ENCODE assay signal across 19 cellular contexts in the genomic region with DNA sequence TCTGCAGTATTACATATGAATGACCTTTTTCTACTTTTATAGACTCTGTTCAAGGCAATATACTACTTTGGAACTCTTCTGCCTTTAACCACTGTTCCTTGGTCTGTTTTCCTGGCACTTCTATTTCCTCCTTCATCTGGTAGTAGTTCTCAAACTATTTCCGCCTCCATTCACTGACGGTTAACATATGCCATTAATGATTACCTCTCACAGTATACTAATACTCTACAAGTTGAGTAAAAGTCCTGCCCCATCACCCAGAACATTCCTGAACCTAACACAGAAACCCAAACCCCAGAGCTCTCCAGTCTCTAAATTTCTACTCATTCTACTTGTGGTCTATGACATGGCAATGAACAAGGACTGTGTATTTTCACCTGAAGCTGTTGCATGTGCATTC. TPM values are rescaled to one million over a fixed set of nuclear protein-coding genes. Genes with fewer than 3 reads are reported as not detected.
DNase-seq lines count a peak whose midpoint lies in the region; ATAC-seq and TF ChIP-seq lines count a peak whose summit lies in the region.
"Had no signal": no experiment of that assay in that cellular context is flagged by ENCODE, and none has a peak within 500 bp of the region (broad histone marks: within the 10 kb centered on the region; RNA-seq: fewer than 3 reads in every experiment).

No MANE protein-coding gene starts in this region.

- no peaks in the 10 kb centered on the region for H3K27me3 ChIP-seq in mesenchymal stem cell (ENCODE audit: control insufficient read depth in 1 of 2, insufficient read depth in 1 of 2, low read length in 2 of 2)

- no peak overlapping the region for H3K4me2 ChIP-seq in mesenchymal stem cell (ENCODE audit: low read length, poor library complexity, severe bottlenecking)

- H3K4me1 ChIP-seq in mesenchymal stem cell (ENCODE audit: control insufficient read depth, insufficient read depth, low read depth, low read length) = peaks cover 18% of the 10 kb centered on the region

- no peaks in the 10 kb centered on the region for H3K27me3 Mint-ChIP-seq in natural killer cell treated with Interleukin-12 subunit alpha and Interleukin-12 subunit beta and Interleukin-15 and Interleukin-18, amount 100 ng/mL, for 72 hours
- H3K27me3 Mint-ChIP-seq in natural killer cell (ENCODE audit: low read depth in 2 of 2) = no peaks in the 10 kb centered on the region
- no peaks in the 10 kb centered on the region for H3K27me3 Mint-ChIP-seq in activated T-helper 17 cell treated with anti-CD3 and anti-CD28 coated beads, Interleukin-2, amount 50 U/mL, for 72 hours
- H3K27me3 Mint-ChIP-seq: B cell had no signal

- WGBS in mesenchymal stem cell = 93% methylated on average over 2 of the region's 2 CpGs

- no peak overlapping the region for H2BK5ac ChIP-seq in mesenchymal stem cell (ENCODE audit: low read depth, low read length, poor library complexity, severe bottlenecking)

- no peak for TF ChIP-seq CTCF in natural killer cell (IDR thresholded peaks at IDR 0.05)

- H3K27ac Mint-ChIP-seq in natural killer cell treated with Interleukin-12 subunit alpha and Interleukin-12 subunit beta and Interleukin-15 and Interleukin-18, amount 100 ng/mL, for 72 hours = peak overlapping the region in 1 of 2 donors; percentile 4
- H3K27ac Mint-ChIP-seq in natural killer cell = peak overlapping the region in 1 of 2 donors; percentile 18
- H3K27ac Mint-ChIP-seq in activated T-helper 17 cell treated with anti-CD3 and anti-CD28 coated beads, Interleukin-2, amount 50 U/mL, for 72 hours = peak overlapping the region; percentile 1
- H3K27ac Mint-ChIP-seq: B cell; T-helper 1 cell treated with Interleukin-12 subunit alpha and Interleukin-12 subunit beta and Interleukin-4 antibody, amounts not matched to agents 30 μg/mL and 1 μg/mL, for 36 hours had no signal

- no peak overlapping the region for H3K4me3 ChIP-seq in mesenchymal stem cell (ENCODE audit: insufficient read depth in 1 of 2, low read depth in 1 of 2, low read length in 2 of 2)
- H3K4me3 ChIP-seq: lung, skin epidermis had no signal

- H3K9me3 Mint-ChIP-seq in natural killer cell treated with Interleukin-12 subunit alpha and Interleukin-12 subunit beta and Interleukin-15 and Interleukin-18, amount 100 ng/mL, for 72 hours = no peaks in the 10 kb centered on the region
- no peaks in the 10 kb centered on the region for H3K9me3 Mint-ChIP-seq in natural killer cell
- H3K9me3 Mint-ChIP-seq in activated T-helper 17 cell treated with anti-CD3 and anti-CD28 coated beads, Interleukin-2, amount 50 U/mL, for 72 hours = no peaks in the 10 kb centered on the region
- H3K9me3 Mint-ChIP-seq: T-helper 1 cell treated with Interleukin-12 subunit alpha and Interleukin-12 subunit beta and Interleukin-4 antibody, amounts not matched to agents 30 μg/mL and 1 μg/mL, for 36 hours had no signal

- no peak overlapping the region for H4K91ac ChIP-seq in mesenchymal stem cell (ENCODE audit: low read length)

- H2BK15ac ChIP-seq in mesenchymal stem cell (ENCODE audit: low read depth, poor library complexity, severe bottlenecking) = no peak overlapping the region

- peak overlapping the region; percentile 2 for H3K4me3 Mint-ChIP-seq in natural killer cell treated with Interleukin-12 subunit alpha and Interleukin-12 subunit beta and Interleukin-15 and Interleukin-18, amount 100 ng/mL, for 72 hours
- H3K4me3 Mint-ChIP-seq in natural killer cell = no peak overlapping the region
- H3K4me3 Mint-ChIP-seq in activated T-helper 17 cell treated with anti-CD3 and anti-CD28 coated beads, Interleukin-2, amount 50 U/mL, for 72 hours = peak overlapping the region; percentile 1
- H3K4me3 Mint-ChIP-seq: B cell; T-helper 1 cell treated with Interleukin-12 subunit alpha and Interleukin-12 subunit beta and Interleukin-4 antibody, amounts not matched to agents 30 μg/mL and 1 μg/mL, for 36 hours had no signal

- no peak overlapping the region for H3K4ac ChIP-seq in mesenchymal stem cell (ENCODE audit: low read depth in 1 of 2, low read length in 2 of 2)

- intact Hi-C loops in natural killer cell (cut with micrococcal nuclease) = no loop called here

- no peak overlapping the region for H3K23ac ChIP-seq in mesenchymal stem cell (ENCODE audit: low read length in 2 of 2)

- H2BK120ac ChIP-seq in mesenchymal stem cell (ENCODE audit: low read depth, low read length) = no peak overlapping the region

- no peak overlapping the region for H3K9ac ChIP-seq in mesenchymal stem cell (ENCODE audit: low read length)

- H3K4me1 Mint-ChIP-seq in natural killer cell treated with Interleukin-12 subunit alpha and Interleukin-12 subunit beta and Interleukin-15 and Interleukin-18, amount 100 ng/mL, for 72 hours (ENCODE audit: low read depth in 2 of 2) = peaks cover 28 to 30% of the 10 kb centered on the region in 2 donors
- peaks cover 32 to 36% of the 10 kb centered on the region in 2 donors for H3K4me1 Mint-ChIP-seq in natural killer cell
- H3K4me1 Mint-ChIP-seq in activated T-helper 17 cell treated with anti-CD3 and anti-CD28 coated beads, Interleukin-2, amount 50 U/mL, for 72 hours = peaks cover 18% of the 10 kb centered on the region

- no peak overlapping the region for H3K14ac ChIP-seq in mesenchymal stem cell (ENCODE audit: low read length in 2 of 2)

- peaks cover 5 to 6% of the 10 kb centered on the region in 2 experiments for H3K36me3 ChIP-seq in mesenchymal stem cell (ENCODE audit: control insufficient read depth in 1 of 2, insufficient read depth in 2 of 2, low read depth in 1 of 2, low read length in 2 of 2)

- no peak for DNase-seq in natural killer cell treated with Interleukin-12 subunit alpha and Interleukin-12 subunit beta and Interleukin-15 and Interleukin-18, amount 100 ng/mL, for 72 hours (ENCODE audit: low spot score)
- no peak for DNase-seq in natural killer cell
- no peak for DNase-seq in mesenchymal stem cell
- no peak for DNase-seq in T1000 (lab: John Stamatoyannopoulos, UW)
- no peak for DNase-seq in ureter (ENCODE audit: low spot score)
- no peak for DNase-seq in amniotic stem cell (lab: John Stamatoyannopoulos, UW)
- DNase-seq: activated T-cell treated with anti-CD3 and anti-CD28 coated beads, Interleukin-2, amount 50 U/mL, for 48 hours; aorta; Kasumi-1; NCI-H748 treated with DMSO at 0.1 percent for 48 hours; nucleus accumbens had no signal

- no peaks in the 10 kb centered on the region for H3K9me3 ChIP-seq in mesenchymal stem cell (ENCODE audit: control insufficient read depth, low read length)

- peak overlapping the region; percentile 64 for H3K27ac ChIP-seq in mesenchymal stem cell (ENCODE audit: low read length, poor library complexity, severe bottlenecking)
- H3K27ac ChIP-seq: HL-60, skin epidermis had no signal

- no peak for ATAC-seq in natural killer cell treated with Interleukin-12 subunit alpha and Interleukin-12 subunit beta and Interleukin-15 and Interleukin-18, amount 100 ng/mL, for 72 hours
- ATAC-seq in natural killer cell (no peak), GM18511 (IDR thresholded peaks at IDR 0.05; ENCODE audit: unreplicated experiment) (no peak)
- no peak for ATAC-seq in activated T-helper 17 cell treated with anti-CD3 and anti-CD28 coated beads, Interleukin-2, amount 50 U/mL, for 72 hours (replicated peaks)
- ATAC-seq: activated CD4-positive, CD25-positive, alpha-beta regulatory T cell treated with anti-CD3 and anti-CD28 coated beads, Interleukin-2, amount 50 U/mL, for 24 hours had no signal

- H2AK5ac ChIP-seq in mesenchymal stem cell (ENCODE audit: low read length, severe bottlenecking) = no peak overlapping the region

- no peak overlapping the region for H2BK12ac ChIP-seq in mesenchymal stem cell (ENCODE audit: low read length in 2 of 2)

- H2AFZ ChIP-seq in mesenchymal stem cell (ENCODE audit: low read depth, low read length) = no peak overlapping the region

- no peak overlapping the region for H3K18ac ChIP-seq in mesenchymal stem cell (ENCODE audit: low read depth in 1 of 2, low read length in 2 of 2)

- H3K36me3 Mint-ChIP-seq in natural killer cell treated with Interleukin-12 subunit alpha and Interleukin-12 subunit beta and Interleukin-15 and Interleukin-18, amount 100 ng/mL, for 72 hours = peaks cover 12% of the 10 kb centered on the region
- no peaks in the 10 kb centered on the region for H3K36me3 Mint-ChIP-seq in natural killer cell
- H3K36me3 Mint-ChIP-seq in activated T-helper 17 cell treated with anti-CD3 and anti-CD28 coated beads, Interleukin-2, amount 50 U/mL, for 72 hours (ENCODE audit: low read depth) = peaks cover 12% of the 10 kb centered on the region

- H3K79me1 ChIP-seq in mesenchymal stem cell (replicated peaks; ENCODE audit: low read length, poor library complexity, severe bottlenecking) = no peaks in the 10 kb centered on the region

- no peak overlapping the region for H4K8ac ChIP-seq in mesenchymal stem cell (ENCODE audit: low read length)

RNA-seq across cellular contexts. Expression of a gene that starts 4.5 kb away (rescaled TPM):
- total RNA-seq in natural killer cell treated with Interleukin-12 subunit alpha and Interleukin-12 subunit beta and Interleukin-15 and Interleukin-18, amount 100 ng/mL, for 72 hours = 10 to 100 TPM; 46.7 to 50.5 TPM
- total RNA-seq in natural killer cell = 10 to 100 TPM; 13.9 to 16.4 (median 15.0) TPM
- total RNA-seq in activated T-helper 17 cell treated with anti-CD3 and anti-CD28 coated beads, Interleukin-2, amount 50 U/mL, for 72 hours = 10 to 100 TPM; 32.7 to 43.8 TPM
- 49.1 TPM for polyA plus RNA-seq in mesenchymal stem cell (2013, experiment 1 of 2)
- 47.3 TPM for polyA plus RNA-seq in mesenchymal stem cell (2013, experiment 2 of 2)
- total RNA-seq in ureter = 55.3 TPM

RNA-seq across cellular contexts. Expression of a gene that starts 54.7 kb away (rescaled TPM):
- 10 to 100 TPM; 25.3 to 34.6 TPM for total RNA-seq in natural killer cell treated with Interleukin-12 subunit alpha and Interleukin-12 subunit beta and Interleukin-15 and Interleukin-18, amount 100 ng/mL, for 72 hours
- total RNA-seq in natural killer cell (10 to 100 TPM; 21.4 to 25.0 (median 23.6) TPM), ureter (39.4 TPM)
- 10 to 100 TPM; 15.4 to 32.3 TPM for total RNA-seq in activated T-helper 17 cell treated with anti-CD3 and anti-CD28 coated beads, Interleukin-2, amount 50 U/mL, for 72 hours
- 107 TPM for polyA plus RNA-seq in mesenchymal stem cell (2013, experiment 1 of 2)
- 109 TPM for polyA plus RNA-seq in mesenchymal stem cell (2013, experiment 2 of 2)
